In genomic region chr3:48918388-48919214, GRCh38 we compare ENCODE assay signal across 1 cellular context.
A peak's percentile ranks its signal among the peaks of the same experiment; 100 is the strongest.
TF ChIP-seq lines count a peak whose summit lies in the region.

Gene ARIH2 (plus strand): TSS chr3:48918842. CDS start chr3:48927559, 8,717 bp downstream.

TF ChIP-seq in HEK293, 187 proteins besides CTCF, POLR2A, EP300 and RAD21 (continued from another document):
- peak; percentile 90 for TF ChIP-seq ZNF518A (tag by site-specific recombination; conservative IDR thresholded peaks at IDR 0.05; ENCODE audit: low read depth)
- no peak for TF ChIP-seq ZNF311 (tag by site-specific recombination; IDR thresholded peaks at IDR 0.05; ENCODE audit: borderline replicate concordance)
- peak; percentile 70; the same call in 1 of the 2 replicates for TF ChIP-seq ZNF600 (tag by site-specific recombination; IDR thresholded peaks at IDR 0.05)
- TF ChIP-seq ZNF629 (tag by site-specific recombination; IDR thresholded peaks at IDR 0.05) = peak; percentile 85
- TF ChIP-seq KLF9 (tag by site-specific recombination; IDR thresholded peaks at IDR 0.05; ENCODE audit: low read depth) = peak; percentile 20; the same call in 1 of the 2 replicates
- TF ChIP-seq ZFHX2 (tag by site-specific recombination; conservative IDR thresholded peaks at IDR 0.05) = peak; percentile 34
- TF ChIP-seq ZNF221 (tag by site-specific recombination; IDR thresholded peaks at IDR 0.05; ENCODE audit: borderline replicate concordance) = no peak
- no peak for TF ChIP-seq SETDB1 (IDR thresholded peaks at IDR 0.05; ENCODE audit: insufficient read length, low read length)
- TF ChIP-seq ZXDB (tag by site-specific recombination; IDR thresholded peaks at IDR 0.05) = peak; percentile 55
- peak; percentile 43; the same call in 1 of the 2 replicates for TF ChIP-seq ATF2 (tag by site-specific recombination; IDR thresholded peaks at IDR 0.05; ENCODE audit: low read depth)
- TF ChIP-seq ZBTB49 (tag by site-specific recombination; IDR thresholded peaks at IDR 0.05; ENCODE audit: low read depth) = no peak
- no peak for TF ChIP-seq ZNF112 (tag by site-specific recombination; IDR thresholded peaks at IDR 0.05)
- TF ChIP-seq ZNF24 (tag by site-specific recombination; IDR thresholded peaks at IDR 0.05) = 0 out of 2 replicates have a peak, but pooled peaks have one; percentile 17
- TF ChIP-seq ZNF404 (tag by site-specific recombination; IDR thresholded peaks at IDR 0.05) = no peak
- peak; percentile 92 for TF ChIP-seq ZBTB11 (tag by site-specific recombination; conservative IDR thresholded peaks at IDR 0.05; ENCODE audit: low read depth)
- TF ChIP-seq GLIS2 (tag by site-specific recombination; IDR thresholded peaks at IDR 0.05) = peak; percentile 37; the same call in 1 of the 2 replicates
- TF ChIP-seq ZNF561 (tag by site-specific recombination; IDR thresholded peaks at IDR 0.05; ENCODE audit: borderline replicate concordance) = peak; percentile 56; the same call in 1 of the 2 replicates
- TF ChIP-seq ZFP37 (tag by site-specific recombination; IDR thresholded peaks at IDR 0.05) = 0 out of 2 replicates have a peak, but pooled peaks have one; percentile 57
- TF ChIP-seq ZNF2 (tag by site-specific recombination; IDR thresholded peaks at IDR 0.05) = no peak
- TF ChIP-seq ZNF335 (tag by site-specific recombination; conservative IDR thresholded peaks at IDR 0.05) = peak; percentile 92
- peak; percentile 82 for TF ChIP-seq SP2 (tag by site-specific recombination; IDR thresholded peaks at IDR 0.05)
- 0 out of 2 replicates have a peak, but pooled peaks have one; percentile 25 for TF ChIP-seq GLIS1 (tag by site-specific recombination; IDR thresholded peaks at IDR 0.05)
- no peak for TF ChIP-seq ZNF114 (tag by site-specific recombination; IDR thresholded peaks at IDR 0.05)
